9 cellular contexts compared by ENCODE assay signal in genomic region chrX:120769576-120770341, GRCh38.
DNase-seq lines count a peak whose midpoint lies in the region; ATAC-seq, FAIRE-seq and TF ChIP-seq lines count a peak whose summit lies in the region.
"Had no signal": no experiment of that assay in that cellular context is flagged by ENCODE, and none has a peak within 500 bp of the region (broad histone marks: within the 10 kb centered on the region; RNA-seq: fewer than 3 reads in every experiment).

No MANE protein-coding gene starts in this region.

- H3K27ac Mint-ChIP-seq in activated T-cell treated with anti-CD3 and anti-CD28 coated beads, Interleukin-2, amount 50 U/mL, for 24 hours, result no peak overlapping the region
- H3K27ac Mint-ChIP-seq in T-helper 17 cell, result no peak overlapping the region
- H3K27ac Mint-ChIP-seq: activated naive CD4-positive, alpha-beta T cell treated with anti-CD3 and anti-CD28 coated beads, Interleukin-2, amount 50 U/mL, for 72 hours had no signal

- FAIRE-seq in HepG2 (lab: Jason Lieb, UNC), result peak; percentile 78

- H3K9me3 ChIP-seq in adrenal gland (replicated peaks in 1 of 3), result no peaks in the 10 kb centered on the region
- H3K9me3 ChIP-seq in HepG2 (ENCODE audit: low read length), result no peaks in the 10 kb centered on the region
- H3K9me3 ChIP-seq in T-helper 17 cell (ENCODE audit: control insufficient read depth, low read length, poor library complexity, severe bottlenecking), result no peaks in the 10 kb centered on the region

- H3K27me3 ChIP-seq in adrenal gland (no peaks in the 10 kb centered on the region), HepG2 (ENCODE audit: control insufficient read depth in 1 of 2, insufficient read depth in 2 of 2, low read length in 2 of 2) (no peaks in the 10 kb centered on the region)

- in situ Hi-C loops in HepG2 (cut with HindIII; ENCODE audit: extremely low pct_ligation_motif_present, low pct_unique_long_range_greater_than_20kb), result no loop called here

- TF ChIP-seq POLR2A in adrenal gland (IDR thresholded peaks at IDR 0.05), result no peak
- no peak for TF ChIP-seq POLR2A in HepG2 (IDR thresholded peaks at IDR 0.05; ENCODE audit: insufficient read depth in 1 of 2, low read depth in 2 of 2, low read length in 2 of 2)

- no peaks in the 10 kb centered on the region for H3K79me2 ChIP-seq in HepG2 (ENCODE audit: insufficient read depth, low read length)

- H3K4me1 ChIP-seq in adrenal gland (replicated peaks in 1 of 2), result peaks cover 0 to 3% of the 10 kb centered on the region in 2 donors
- peaks cover 7% of the 10 kb centered on the region for H3K4me1 ChIP-seq in HepG2 (ENCODE audit: insufficient read depth, low read length)

- H3K4me3 ChIP-seq in adrenal gland, result no peak overlapping the region
- H3K4me3 ChIP-seq in HepG2 (replicated peaks in 1 of 3; ENCODE audit: insufficient read depth in 1 of 3, low read depth in 2 of 3, low read length in 3 of 3), result no peak overlapping the region

- no peak overlapping the region for H3K4me3 Mint-ChIP-seq in activated T-cell treated with anti-CD3 and anti-CD28 coated beads, Interleukin-2, amount 50 U/mL, for 24 hours
- no peak overlapping the region for H3K4me3 Mint-ChIP-seq in T-helper 17 cell

- H3K4me1 Mint-ChIP-seq in activated T-cell treated with anti-CD3 and anti-CD28 coated beads, Interleukin-2, amount 50 U/mL, for 24 hours (ENCODE audit: low read depth), result peaks cover 2% of the 10 kb centered on the region
- H3K4me1 Mint-ChIP-seq in T-helper 17 cell, result peaks cover 2% of the 10 kb centered on the region

- no TSS peak for BruUV-seq in HepG2 (replicated peaks; lab: Mats Ljungman, UMichigan)

- H3K9ac ChIP-seq in HepG2 (ENCODE audit: insufficient read depth, low read depth, low read length), result no peak overlapping the region

- intact Hi-C loops in adrenal gland (cut with DNase I) (loop anchor here in 1 of 2 donors (10.0 kb wide), 1 partner anchor 105 kb away; no protein-coding TSS in a partner anchor), HepG2 (cut with micrococcal nuclease; ENCODE audit: unreplicated experiment) (loop anchor here (1.0 to 2.0 kb wide), 2 partner anchors 95 to 271 kb away; no protein-coding TSS in a partner anchor)

- TF ChIP-seq CTCF in adrenal gland (IDR thresholded peaks at IDR 0.05) (peak; percentile 8 to 52 (median 44)), HepG2 (CRISPR knock-in tag; IDR thresholded peaks at IDR 0.05) (peak; percentile 58)

- H2AFZ ChIP-seq in HepG2 (ENCODE audit: low read length), result no peak overlapping the region

- no peaks in the 10 kb centered on the region for H3K36me3 Mint-ChIP-seq in activated T-cell treated with anti-CD3 and anti-CD28 coated beads, Interleukin-2, amount 50 U/mL, for 24 hours (ENCODE audit: low read depth)
- no peaks in the 10 kb centered on the region for H3K36me3 Mint-ChIP-seq in T-helper 17 cell (ENCODE audit: low read depth)
- H3K36me3 Mint-ChIP-seq: activated naive CD4-positive, alpha-beta T cell treated with anti-CD3 and anti-CD28 coated beads, Interleukin-2, amount 50 U/mL, for 72 hours had no signal

- DNase-seq in SKM-1 treated with dmso at 0.1 percent for 144 hours (lab: John Stamatoyannopoulos, UW; ENCODE audit: unreplicated experiment) (peak; percentile 1), SKM-1 (lab: John Stamatoyannopoulos, UW; ENCODE audit: unreplicated experiment) (no peak), NAMALWA (ENCODE audit: low spot score) (peak; percentile 61), adrenal gland (peak; percentile 19 to 51 (median 24)), HepG2 (ENCODE audit: low spot score) (peak; percentile 59), cortex of kidney (lab: John Stamatoyannopoulos, UW) (no peak), T-helper 17 cell (no peak)
- DNase-seq in activated T-cell treated with anti-CD3 and anti-CD28 coated beads, Interleukin-2, amount 50 U/mL, for 24 hours, result no peak

- H3K4me2 ChIP-seq in HepG2 (ENCODE audit: low read depth, low read length), result no peak overlapping the region

- peak; percentile 41; the same call in 1 of the 2 replicates for TF ChIP-seq RAD21 in HepG2 (CRISPR knock-in tag; IDR thresholded peaks at IDR 0.05)

- H3K36me3 ChIP-seq in adrenal gland (replicated peaks in 1 of 2), result no peaks in the 10 kb centered on the region
- no peaks in the 10 kb centered on the region for H3K36me3 ChIP-seq in HepG2 (replicated peaks in 1 of 2; ENCODE audit: control insufficient read depth in 1 of 2, insufficient read depth in 2 of 2, low read length in 2 of 2)

- no peak for TF ChIP-seq EP300 in HepG2 (IDR thresholded peaks at IDR 0.05; ENCODE audit: low read depth in 2 of 2, low read length in 2 of 2)
- TF ChIP-seq EP300 in HepG2 (CRISPR knock-in tag; IDR thresholded peaks at IDR 0.05; ENCODE audit: borderline replicate concordance), result no peak

- CTCF ChIA-PET in HepG2 (lab: Yijun Ruan, JAX; ENCODE audit: low intra/inter-chr PET ratio, low total read pairs), result no interaction called here

- H3K27ac ChIP-seq in adrenal gland (no peak overlapping the region), HepG2 (ENCODE audit: extremely low read length, insufficient read depth, low read length) (no peak overlapping the region)

- POLR2A ChIA-PET in HepG2 (lab: Yijun Ruan, JAX), result interaction anchor here (1.1 kb wide), 1 partner anchor 17 kb away, joined by 7 read pairs; no protein-coding TSS in a partner anchor

- ATAC-seq in HepG2, result no peak
- no peak for ATAC-seq in T-helper 17 cell
- ATAC-seq: activated naive CD4-positive, alpha-beta T cell treated with anti-CD3 and anti-CD28 coated beads, Interleukin-2, amount 50 U/mL, for 72 hours had no signal

- 50 to 57% (median 53%) methylated on average over 7 to 8 of the region's 8 CpGs for WGBS in adrenal gland, 4 donors
- 64% methylated on average over 3 of the region's 8 CpGs for WGBS in HepG2 (ENCODE audit: low lambda C conversion rate)

- no peaks in the 10 kb centered on the region for H3K9me3 Mint-ChIP-seq in activated T-cell treated with anti-CD3 and anti-CD28 coated beads, Interleukin-2, amount 50 U/mL, for 24 hours
- H3K9me3 Mint-ChIP-seq: activated naive CD4-positive, alpha-beta T cell treated with anti-CD3 and anti-CD28 coated beads, Interleukin-2, amount 50 U/mL, for 72 hours had no signal

- H4K20me1 ChIP-seq in HepG2 (ENCODE audit: insufficient read depth, low read length), result no peaks in the 10 kb centered on the region

- peaks cover 18% of the 10 kb centered on the region for H3K27me3 Mint-ChIP-seq in activated T-cell treated with anti-CD3 and anti-CD28 coated beads, Interleukin-2, amount 50 U/mL, for 24 hours
- no peaks in the 10 kb centered on the region for H3K27me3 Mint-ChIP-seq in T-helper 17 cell

TF ChIP-seq in HepG2, 621 proteins besides CTCF, POLR2A, EP300 and RAD21 (continues in another document):
- TF ChIP-seq FOXA1 (IDR thresholded peaks at IDR 0.05), result no peak
- 0 out of 2 replicates have a peak, but pooled peaks have one; percentile 30 for TF ChIP-seq FOXA1 (CRISPR knock-in tag; IDR thresholded peaks at IDR 0.05)
- TF ChIP-seq HINFP (CRISPR knock-in tag; IDR thresholded peaks at IDR 0.05; ENCODE audit: low read depth), result no peak
- TF ChIP-seq THAP9 (CRISPR knock-in tag; IDR thresholded peaks at IDR 0.05; ENCODE audit: borderline replicate concordance), result no peak
- TF ChIP-seq IRX3 (CRISPR knock-in tag; IDR thresholded peaks at IDR 0.05; ENCODE audit: borderline replicate concordance, low read depth), result no peak
- peak; percentile 39; the same call in 1 of the 2 replicates for TF ChIP-seq CEBPB (IDR thresholded peaks at IDR 0.05; ENCODE audit: borderline replicate concordance, low read depth, low read length)
- TF ChIP-seq ZNF350 (CRISPR knock-in tag; IDR thresholded peaks at IDR 0.05; ENCODE audit: borderline replicate concordance, low read depth), result no peak
- no peak for TF ChIP-seq HOXA7 (CRISPR knock-in tag; IDR thresholded peaks at IDR 0.05)
- TF ChIP-seq MAFK (conservative IDR thresholded peaks at IDR 0.05 in 1 of 2, IDR thresholded peaks at IDR 0.05 in 1 of 2; ENCODE audit: low read length in 2 of 2), result 0 out of 4 replicates have a peak, but pooled peaks of 1 of the 2 experiments have one; percentile 12

Comparison
In these comparisons a context has a peak if more than half of its experiments do, and no peak if none do; other contexts are left out.
1. DNase-seq: peak in SKM-1 treated with dmso at 0.1 percent for 144 hours (single experiment), NAMALWA (single experiment), adrenal gland (7 of 7) and HepG2 (single experiment); none in SKM-1 (single experiment), activated T-cell treated with anti-CD3 and anti-CD28 coated beads, Interleukin-2, amount 50 U/mL, for 24 hours (single experiment), cortex of kidney (single experiment) and T-helper 17 cell (0 of 3).